22 cellular contexts compared by ENCODE assay signal in genomic region chr5:118921946-118922345, GRCh38.
"Had no signal": no experiment of that assay in that cellular context is flagged by ENCODE, and none has a peak within 500 bp of the region (broad histone marks: within the 10 kb centered on the region; RNA-seq: fewer than 3 reads in every experiment).

No MANE protein-coding gene starts in this region.

- H3K9me3 Mint-ChIP-seq: natural killer cell, neural progenitor cell had no signal

- H3K4me2 ChIP-seq: hepatocyte, neural progenitor cell had no signal

- H3K4me1 ChIP-seq: colonic mucosa, neural progenitor cell, right atrium auricular region had no signal

- H3K4me1 Mint-ChIP-seq: natural killer cell, neural progenitor cell had no signal

- DNase-seq: colonic mucosa; dermis blood vessel endothelial cell; erythroblast; foreskin melanocyte; head of caudate nucleus; left colon; mammary epithelial cell; mucosa of descending colon; natural killer cell; nucleus accumbens; ovary; sigmoid colon; stimulated activated CD4-positive, alpha-beta T cell treated with anti-CD3 and anti-CD28 coated beads, Interleukin-12 subunit alpha, Interleukin-12 subunit beta, amount 100 ng/mL, for 4 hours; stimulated activated naive CD4-positive, alpha-beta T cell; stomach; substantia nigra; trophoblast cell had no signal

- H3K79me2 ChIP-seq: hepatocyte had no signal

- H3K27me3 ChIP-seq: colonic mucosa, hepatocyte, neural progenitor cell, ovary, right atrium auricular region, sigmoid colon, stomach had no signal

- H3K4me3 Mint-ChIP-seq: natural killer cell, neural progenitor cell had no signal

- H3K36me3 Mint-ChIP-seq: natural killer cell, neural progenitor cell had no signal

- H3K4me3 ChIP-seq: colonic mucosa, hepatocyte, mucosa of descending colon, neural progenitor cell, ovary, right atrium auricular region, sigmoid colon, skin epidermis, stomach, thoracic aorta had no signal

- H3K27ac Mint-ChIP-seq: natural killer cell, neural progenitor cell had no signal

- H3K36me3 ChIP-seq: colonic mucosa, neural progenitor cell, ovary, right atrium auricular region, sigmoid colon, thoracic aorta had no signal

- H3K9ac ChIP-seq: neural progenitor cell had no signal

- H3K9me3 ChIP-seq: colonic mucosa, mucosa of descending colon, ovary, right atrium auricular region, sigmoid colon, stomach, thoracic aorta had no signal

- H3K27ac ChIP-seq: colonic mucosa, hepatocyte, neural progenitor cell, ovary, right atrium auricular region, sigmoid colon, skin epidermis, stomach, thoracic aorta had no signal

- H2AFZ ChIP-seq: hepatocyte, neural progenitor cell had no signal
